Comparison of ENCODE assay signal across 10 cellular contexts in genomic region chr1:942864-943533, GRCh38. TPM values are rescaled to one million over a fixed set of nuclear protein-coding genes. Genes with fewer than 3 reads are reported as not detected.
DNase-seq lines count a peak whose midpoint lies in the region; ATAC-seq, FAIRE-seq and TF ChIP-seq lines count a peak whose summit lies in the region.
"Had no signal": no experiment of that assay in that cellular context is flagged by ENCODE, and none has a peak within 500 bp of the region (broad histone marks: within the 10 kb centered on the region; RNA-seq: fewer than 3 reads in every experiment).

No MANE protein-coding gene starts in this region.

- H3K4me2 ChIP-seq in mammary epithelial cell (ENCODE audit: insufficient read depth, low read depth, low read length): no peak overlapping the region
- H3K4me2 ChIP-seq in HepG2 (ENCODE audit: low read depth, low read length): no peak overlapping the region

- H3K9me3 ChIP-seq in breast epithelium (no peaks in the 10 kb centered on the region), mammary epithelial cell (replicated peaks; ENCODE audit: insufficient read depth, low read length) (no peaks in the 10 kb centered on the region), HepG2 (ENCODE audit: low read length) (no peaks in the 10 kb centered on the region), vagina (no peaks in the 10 kb centered on the region)

- no TSS peak for BruUV-seq in mammary epithelial cell (replicated peaks; lab: Mats Ljungman, UMichigan)
- BruUV-seq in HepG2 (replicated peaks; lab: Mats Ljungman, UMichigan): no TSS peak

- TF ChIP-seq POLR2A in breast epithelium (IDR thresholded peaks at IDR 0.05) (no peak), HepG2 (IDR thresholded peaks at IDR 0.05; ENCODE audit: insufficient read depth in 1 of 2, low read depth in 2 of 2, low read length in 2 of 2) (no peak), vagina (IDR thresholded peaks at IDR 0.05) (no peak)

- peaks cover 13 to 42% of the 10 kb centered on the region in 2 donors for H3K27me3 ChIP-seq in breast epithelium
- peaks cover 26% of the 10 kb centered on the region for H3K27me3 ChIP-seq in mammary epithelial cell (ENCODE audit: insufficient read depth, low read length)
- H3K27me3 ChIP-seq in HepG2 (ENCODE audit: control insufficient read depth in 1 of 2, insufficient read depth in 2 of 2, low read length in 2 of 2): peaks cover 14 to 31% of the 10 kb centered on the region in 2 experiments
- H3K27me3 ChIP-seq in vagina: peaks cover 6% of the 10 kb centered on the region

- H3K36me3 ChIP-seq in breast epithelium: peaks cover 6% of the 10 kb centered on the region
- peaks cover 8% of the 10 kb centered on the region for H3K36me3 ChIP-seq in mammary epithelial cell (ENCODE audit: insufficient read depth, low read length)
- peaks cover 11 to 23% of the 10 kb centered on the region in 2 experiments; a peak in 4 of 5 replicates for H3K36me3 ChIP-seq in HepG2 (replicated peaks in 1 of 2; ENCODE audit: control insufficient read depth in 1 of 2, insufficient read depth in 2 of 2, low read length in 2 of 2)
- H3K36me3 ChIP-seq in vagina: peaks cover 0 to 10% of the 10 kb centered on the region in 2 donors

- peak overlapping the region in 2 of 3 donors; percentile 43 to 70 for H3K4me3 ChIP-seq in breast epithelium
- H3K4me3 ChIP-seq in mammary epithelial cell (replicated peaks in 1 of 3; ENCODE audit: insufficient read depth in 1 of 3, low read depth in 2 of 3, low read length in 3 of 3): no peak overlapping the region
- peak overlapping the region; percentile 39 for H3K4me3 ChIP-seq in astrocyte of the spinal cord (ENCODE audit: low read depth, low read length)
- no peak overlapping the region for H3K4me3 ChIP-seq in HepG2 (replicated peaks in 1 of 3; ENCODE audit: insufficient read depth in 1 of 3, low read depth in 2 of 3, low read length in 3 of 3)
- peak overlapping the region in 1 of 2 donors; percentile 59 for H3K4me3 ChIP-seq in vagina

- POLR2A ChIA-PET in HepG2 (lab: Yijun Ruan, JAX): interaction anchor here (0.6 kb wide), 1 partner anchor 16 kb away, joined by 4 read pairs; the partner anchor contains the start of gene NOC2L

- no peaks in the 10 kb centered on the region for H3K79me2 ChIP-seq in mammary epithelial cell (ENCODE audit: insufficient read depth, low read length)
- H3K79me2 ChIP-seq in HepG2 (ENCODE audit: insufficient read depth, low read length): no peaks in the 10 kb centered on the region

- FAIRE-seq in HepG2 (lab: Jason Lieb, UNC): no peak

- H2AFZ ChIP-seq in mammary epithelial cell (ENCODE audit: low read depth, low read length) (no peak overlapping the region), HepG2 (ENCODE audit: low read length) (no peak overlapping the region)

- TF ChIP-seq CTCF in breast epithelium (IDR thresholded peaks at IDR 0.05) (no peak), mammary epithelial cell (conservative IDR thresholded peaks at IDR 0.05 in 1 of 2, IDR thresholded peaks at IDR 0.05 in 1 of 2; ENCODE audit: extremely low read depth in 1 of 2, insufficient read depth in 1 of 2, low read depth in 1 of 2, low read length in 2 of 2) (no peak), astrocyte of the spinal cord (IDR thresholded peaks at IDR 0.05; ENCODE audit: low read depth, low read length) (no peak), HepG2 (CRISPR knock-in tag; IDR thresholded peaks at IDR 0.05) (no peak), vagina (IDR thresholded peaks at IDR 0.05) (no peak)

- peaks cover 7% of the 10 kb centered on the region for H4K20me1 ChIP-seq in mammary epithelial cell (ENCODE audit: insufficient read depth, low read length)
- H4K20me1 ChIP-seq in HepG2 (ENCODE audit: insufficient read depth, low read length): 0 out of 2 replicates have a peak, but pooled peaks cover 5% of the 10 kb centered on the region

- TF ChIP-seq EP300 in HepG2 (IDR thresholded peaks at IDR 0.05; ENCODE audit: low read depth in 2 of 2, low read length in 2 of 2): no peak
- no peak for TF ChIP-seq EP300 in HepG2 (CRISPR knock-in tag; IDR thresholded peaks at IDR 0.05; ENCODE audit: borderline replicate concordance)

- H3K27ac ChIP-seq in breast epithelium: peak overlapping the region in 1 of 2 donors; percentile 61
- no peak overlapping the region for H3K27ac ChIP-seq in mammary epithelial cell (ENCODE audit: insufficient read depth, low read depth, low read length)
- no peak overlapping the region for H3K27ac ChIP-seq in HepG2 (ENCODE audit: extremely low read length, insufficient read depth, low read length)
- peak overlapping the region; percentile 72 for H3K27ac ChIP-seq in vagina

- CTCF ChIA-PET in mammary epithelial cell (lab: Charles Lee; ENCODE audit: low non-redundant PET) (no interaction called here), HepG2 (lab: Yijun Ruan, JAX; ENCODE audit: low intra/inter-chr PET ratio, low total read pairs) (no interaction called here)

- in situ Hi-C loops in mammary epithelial cell (cut with MboI; ENCODE audit: low sequenced_read_pairs in 2 of 2) (no loop called here), astrocyte of the spinal cord (cut with HindIII; ENCODE audit: low sequenced_read_pairs) (no loop called here), HepG2 (cut with HindIII; ENCODE audit: extremely low pct_ligation_motif_present, low pct_unique_long_range_greater_than_20kb) (no loop called here)

- TF ChIP-seq RAD21 in HepG2 (CRISPR knock-in tag; IDR thresholded peaks at IDR 0.05): no peak

- dilution Hi-C loops in mammary epithelial cell (cut with HindIII; ENCODE audit: low sequenced_read_pairs): no loop called here

- ATAC-seq in HepG2 (no peak), GM21526 (IDR thresholded peaks at IDR 0.05; ENCODE audit: low FRiP score, unreplicated experiment) (no peak)

- H3K9ac ChIP-seq in mammary epithelial cell (ENCODE audit: insufficient read depth, low read length) (no peak overlapping the region), HepG2 (ENCODE audit: insufficient read depth, low read depth, low read length) (no peak overlapping the region)

- DNase-seq in breast epithelium (ENCODE audit: low spot score in 2 of 2) (no peak), mammary epithelial cell (no peak), astrocyte of the spinal cord (ENCODE audit: low read depth, low spot score) (peak; percentile 79), HepG2 (ENCODE audit: low spot score) (no peak), vagina (ENCODE audit: extremely low spot score in 2 of 2) (no peak), DMS114 treated with DMSO at 0.1 percent for 48 hours (lab: John Stamatoyannopoulos, UW; ENCODE audit: unreplicated experiment) (no peak), cerebellar nuclear complex (lab: John Stamatoyannopoulos, UW) (no peak)
- DNase-seq: NCI-H446 had no signal

- H3K4me1 ChIP-seq in breast epithelium (peaks cover 20 to 27% of the 10 kb centered on the region in 2 donors), mammary epithelial cell (ENCODE audit: insufficient read depth, low read length) (peaks cover 22% of the 10 kb centered on the region), HepG2 (ENCODE audit: insufficient read depth, low read length) (peaks cover 32% of the 10 kb centered on the region), vagina (peaks cover 41% of the 10 kb centered on the region)

- intact Hi-C loops in breast epithelium (cut with DNase I; ENCODE audit: low total_unique reads): no loop called here
- intact Hi-C loops in mammary epithelial cell (cut with micrococcal nuclease): no loop called here
- intact Hi-C loops in HepG2 (cut with micrococcal nuclease; ENCODE audit: unreplicated experiment): no loop called here
- intact Hi-C loops in vagina (cut with DNase I): no loop called here

- 51% methylated on average over 7 of the region's 27 CpGs for WGBS in mammary epithelial cell (ENCODE audit: low coverage, missing lambda C conversion rate)
- 97% methylated on average over 10 of the region's 27 CpGs for WGBS in HepG2 (ENCODE audit: low lambda C conversion rate)

RNA-seq across cellular contexts. Expression of gene NOC2L, which starts 16.1 kb away (rescaled TPM):
- 10 to 100 TPM; 36.2 to 38.7 (median 38.2) TPM for total RNA-seq in breast epithelium
- total RNA-seq in mammary epithelial cell: 100 to 1,000 TPM in 1 of 2 donors, 10 to 100 TPM in 1; 62.0 to 124 TPM
- 84.6 TPM for polyA plus RNA-seq in mammary epithelial cell
- polyA minus RNA-seq in mammary epithelial cell: 96.0 TPM
- total RNA-seq in HepG2 (2016; rRNA removed; fragmentation: Illumina TruSeq; extraction: Trizol): 91.6 and 103 TPM in 2 replicates
- 14.1 and 16.1 TPM in 2 replicates for total RNA-seq in HepG2 (2016; cell fraction: cytosol; rRNA removed; fragmentation: Illumina TruSeq; extraction: Trizol; ENCODE audit: low read depth)
- 81.2 and 109 TPM in 2 replicates for total RNA-seq in HepG2 (2016; cell fraction: insoluble cytoplasmic fraction; rRNA removed; fragmentation: Illumina TruSeq; extraction: Trizol)
- total RNA-seq in HepG2 (2016; cell fraction: membrane; rRNA removed; fragmentation: Illumina TruSeq; extraction: Trizol): 22.9 and 27.1 TPM in 2 replicates
- total RNA-seq in HepG2 (2016; cell fraction: nucleus; rRNA removed; fragmentation: Illumina TruSeq; extraction: Trizol): 53.2 and 63.8 TPM in 2 replicates
- 32.0 and 40.5 TPM in 2 replicates for polyA plus RNA-seq in HepG2 (2011; rRNA removed)
- polyA plus RNA-seq in HepG2 (2011; cell fraction: cytosol; rRNA removed): 33.6 and 44.6 TPM in 2 replicates
- polyA plus RNA-seq in HepG2 (2011; cell fraction: nucleus; rRNA removed): 85.2 and 96.0 TPM in 2 replicates
- polyA plus RNA-seq in HepG2 (2012): 41.8 and 44.3 TPM in 2 replicates
- polyA plus RNA-seq in HepG2 (2016; cell fraction: cytosol; fragmentation: Illumina TruSeq; extraction: Trizol; ENCODE audit: low read depth): 5.1 and 6.4 TPM in 2 replicates
- polyA plus RNA-seq in HepG2 (2016; cell fraction: insoluble cytoplasmic fraction; fragmentation: Illumina TruSeq; extraction: Trizol; ENCODE audit: low read depth): 69.1 and 81.1 TPM in 2 replicates
- 9.8 and 11.1 TPM in 2 replicates for polyA plus RNA-seq in HepG2 (2016; cell fraction: membrane; fragmentation: Illumina TruSeq; extraction: Trizol; ENCODE audit: low read depth)
- polyA plus RNA-seq in HepG2 (2016; cell fraction: nucleus; fragmentation: Illumina TruSeq; extraction: Trizol; ENCODE audit: insufficient read depth, low read depth): 108 and 110 TPM in 2 replicates
- 118 and 166 TPM in 2 replicates for polyA minus RNA-seq in HepG2 (2011; rRNA and poly(A)+ RNA removed; ENCODE audit: low replicate concordance)
- 43.1 and 44.0 TPM in 2 replicates for polyA minus RNA-seq in HepG2 (2011; cell fraction: cytosol; rRNA and poly(A)+ RNA removed)
- 18.8 and 20.1 TPM in 2 replicates for polyA minus RNA-seq in HepG2 (2011; cell fraction: nucleus; rRNA and poly(A)+ RNA removed)
- 42.5 TPM for total RNA-seq in vagina

RNA-seq across cellular contexts. Expression of gene KLHL17, which starts 17.4 kb away (rescaled TPM):
- total RNA-seq in breast epithelium: 10 to 100 TPM in 1 of 3 donors, 1 to 10 TPM in 2; 5.4 to 18.0 (median 10.0) TPM
- 10 to 100 TPM in 1 of 2 donors, 1 to 10 TPM in 1; 4.3 to 18.9 TPM for total RNA-seq in mammary epithelial cell
- 12.4 TPM for polyA plus RNA-seq in mammary epithelial cell
- 1.4 TPM for polyA minus RNA-seq in mammary epithelial cell
- 2.8 and 9.3 TPM in 2 replicates for total RNA-seq in HepG2 (2016; rRNA removed; fragmentation: Illumina TruSeq; extraction: Trizol)
- 4.5 and 5.0 TPM in 2 replicates for total RNA-seq in HepG2 (2016; cell fraction: cytosol; rRNA removed; fragmentation: Illumina TruSeq; extraction: Trizol; ENCODE audit: low read depth)
- 2.4 and 10.3 TPM in 2 replicates for total RNA-seq in HepG2 (2016; cell fraction: insoluble cytoplasmic fraction; rRNA removed; fragmentation: Illumina TruSeq; extraction: Trizol)
- total RNA-seq in HepG2 (2016; cell fraction: membrane; rRNA removed; fragmentation: Illumina TruSeq; extraction: Trizol): 2.6 and 2.8 TPM in 2 replicates
- total RNA-seq in HepG2 (2016; cell fraction: nucleus; rRNA removed; fragmentation: Illumina TruSeq; extraction: Trizol): 14.8 and 15.9 TPM in 2 replicates
- 24.7 and 31.4 TPM in 2 replicates for polyA plus RNA-seq in HepG2 (2011; rRNA removed)
- polyA plus RNA-seq in HepG2 (2011; cell fraction: cytosol; rRNA removed): 6.8 and 12.3 TPM in 2 replicates
- 590 and 778 TPM in 2 replicates for polyA plus RNA-seq in HepG2 (2011; cell fraction: nucleus; rRNA removed)
- 11.7 and 19.1 TPM in 2 replicates for polyA plus RNA-seq in HepG2 (2012)
- 1.1 and 1.3 TPM in 2 replicates for polyA plus RNA-seq in HepG2 (2016; cell fraction: cytosol; fragmentation: Illumina TruSeq; extraction: Trizol; ENCODE audit: low read depth)
- 3.4 and 3.7 TPM in 2 replicates for polyA plus RNA-seq in HepG2 (2016; cell fraction: insoluble cytoplasmic fraction; fragmentation: Illumina TruSeq; extraction: Trizol; ENCODE audit: low read depth)
- 1.9 and 2.4 TPM in 2 replicates for polyA plus RNA-seq in HepG2 (2016; cell fraction: membrane; fragmentation: Illumina TruSeq; extraction: Trizol; ENCODE audit: low read depth)
- polyA plus RNA-seq in HepG2 (2016; cell fraction: nucleus; fragmentation: Illumina TruSeq; extraction: Trizol; ENCODE audit: insufficient read depth, low read depth): 71.9 and 74.8 TPM in 2 replicates
- 4.3 and 19.5 TPM in 2 replicates for polyA minus RNA-seq in HepG2 (2011; rRNA and poly(A)+ RNA removed; ENCODE audit: low replicate concordance)
- polyA minus RNA-seq in HepG2 (2011; cell fraction: cytosol; rRNA and poly(A)+ RNA removed): 4.6 and 4.9 TPM in 2 replicates
- 24.9 and 31.0 TPM in 2 replicates for polyA minus RNA-seq in HepG2 (2011; cell fraction: nucleus; rRNA and poly(A)+ RNA removed)
- 19.6 TPM for total RNA-seq in vagina

RNA-seq across cellular contexts. Expression of gene SAMD11, which starts 19.3 kb away (rescaled TPM):
- total RNA-seq in breast epithelium (10 to 100 TPM in 1 of 3 donors, 1 to 10 TPM in 1, under 1 TPM in 1; 0.16 to 23.0 (median 2.9) TPM), mammary epithelial cell (not detected), HepG2 (2016; rRNA removed; fragmentation: Illumina TruSeq; extraction: Trizol) (0.11 TPM in 1 of 2 replicates, not detected in the other), vagina (33.9 TPM)
- polyA plus RNA-seq in mammary epithelial cell (not detected), HepG2 (2011; rRNA removed) (0.09 TPM in 1 of 2 replicates, not detected in the other)
- not detected for polyA minus RNA-seq in mammary epithelial cell
- not detected in 2 replicates for total RNA-seq in HepG2 (2016; cell fraction: cytosol; rRNA removed; fragmentation: Illumina TruSeq; extraction: Trizol; ENCODE audit: low read depth)
- 0.13 TPM in 1 of 2 replicates, not detected in the other for total RNA-seq in HepG2 (2016; cell fraction: insoluble cytoplasmic fraction; rRNA removed; fragmentation: Illumina TruSeq; extraction: Trizol)
- total RNA-seq in HepG2 (2016; cell fraction: membrane; rRNA removed; fragmentation: Illumina TruSeq; extraction: Trizol): not detected in 2 replicates
- not detected in 2 replicates for total RNA-seq in HepG2 (2016; cell fraction: nucleus; rRNA removed; fragmentation: Illumina TruSeq; extraction: Trizol)
- 0.09 and 0.24 TPM in 2 replicates for polyA plus RNA-seq in HepG2 (2011; cell fraction: cytosol; rRNA removed)
- polyA plus RNA-seq in HepG2 (2011; cell fraction: nucleus; rRNA removed): 0.10 and 0.37 TPM in 2 replicates
- not detected in 2 replicates for polyA plus RNA-seq in HepG2 (2012)
- not detected in 2 replicates for polyA plus RNA-seq in HepG2 (2016; cell fraction: cytosol; fragmentation: Illumina TruSeq; extraction: Trizol; ENCODE audit: low read depth)
- not detected in 2 replicates for polyA plus RNA-seq in HepG2 (2016; cell fraction: insoluble cytoplasmic fraction; fragmentation: Illumina TruSeq; extraction: Trizol; ENCODE audit: low read depth)
- polyA plus RNA-seq in HepG2 (2016; cell fraction: membrane; fragmentation: Illumina TruSeq; extraction: Trizol; ENCODE audit: low read depth): not detected in 2 replicates
- not detected in 2 replicates for polyA plus RNA-seq in HepG2 (2016; cell fraction: nucleus; fragmentation: Illumina TruSeq; extraction: Trizol; ENCODE audit: insufficient read depth, low read depth)
- polyA minus RNA-seq in HepG2 (2011; rRNA and poly(A)+ RNA removed; ENCODE audit: low replicate concordance): 19.7 TPM in 1 of 2 replicates, not detected in the other
- 0.99 and 1.4 TPM in 2 replicates for polyA minus RNA-seq in HepG2 (2011; cell fraction: cytosol; rRNA and poly(A)+ RNA removed)
- 1.2 TPM in 1 of 2 replicates, not detected in the other for polyA minus RNA-seq in HepG2 (2011; cell fraction: nucleus; rRNA and poly(A)+ RNA removed)

RNA-seq across cellular contexts. Expression of gene PLEKHN1, which starts 23.3 kb away (rescaled TPM):
- total RNA-seq in breast epithelium (1 to 10 TPM in 2 of 3 donors, under 1 TPM in 1; 0.16 to 2.8 (median 1.6) TPM), mammary epithelial cell (10 to 100 TPM in 1 of 2 donors, 1 to 10 TPM in 1; 4.8 to 28.6 TPM), HepG2 (2016; rRNA removed; fragmentation: Illumina TruSeq; extraction: Trizol) (0.21 and 0.42 TPM in 2 replicates), vagina (15.2 TPM)
- polyA plus RNA-seq in mammary epithelial cell (4.6 TPM), HepG2 (2011; rRNA removed) (0.58 and 0.59 TPM in 2 replicates)
- polyA minus RNA-seq in mammary epithelial cell: 9.7 TPM
- total RNA-seq in HepG2 (2016; cell fraction: cytosol; rRNA removed; fragmentation: Illumina TruSeq; extraction: Trizol; ENCODE audit: low read depth): not detected in 2 replicates
- 0.31 and 0.48 TPM in 2 replicates for total RNA-seq in HepG2 (2016; cell fraction: insoluble cytoplasmic fraction; rRNA removed; fragmentation: Illumina TruSeq; extraction: Trizol)
- 0.15 and 0.17 TPM in 2 replicates for total RNA-seq in HepG2 (2016; cell fraction: membrane; rRNA removed; fragmentation: Illumina TruSeq; extraction: Trizol)
- 0.59 and 0.63 TPM in 2 replicates for total RNA-seq in HepG2 (2016; cell fraction: nucleus; rRNA removed; fragmentation: Illumina TruSeq; extraction: Trizol)
- polyA plus RNA-seq in HepG2 (2011; cell fraction: cytosol; rRNA removed): 0.13 and 0.23 TPM in 2 replicates
- polyA plus RNA-seq in HepG2 (2011; cell fraction: nucleus; rRNA removed): 13.2 and 15.5 TPM in 2 replicates
- polyA plus RNA-seq in HepG2 (2012): 0.51 and 0.55 TPM in 2 replicates
- 0.05 and 0.09 TPM in 2 replicates for polyA plus RNA-seq in HepG2 (2016; cell fraction: cytosol; fragmentation: Illumina TruSeq; extraction: Trizol; ENCODE audit: low read depth)
- polyA plus RNA-seq in HepG2 (2016; cell fraction: insoluble cytoplasmic fraction; fragmentation: Illumina TruSeq; extraction: Trizol; ENCODE audit: low read depth): 0.29 and 0.48 TPM in 2 replicates
- polyA plus RNA-seq in HepG2 (2016; cell fraction: membrane; fragmentation: Illumina TruSeq; extraction: Trizol; ENCODE audit: low read depth): 0.13 and 0.29 TPM in 2 replicates
- 2.6 and 2.7 TPM in 2 replicates for polyA plus RNA-seq in HepG2 (2016; cell fraction: nucleus; fragmentation: Illumina TruSeq; extraction: Trizol; ENCODE audit: insufficient read depth, low read depth)
- polyA minus RNA-seq in HepG2 (2011; rRNA and poly(A)+ RNA removed; ENCODE audit: low replicate concordance): 0.26 and 0.54 TPM in 2 replicates
- polyA minus RNA-seq in HepG2 (2011; cell fraction: cytosol; rRNA and poly(A)+ RNA removed): 0.53 TPM in 1 of 2 replicates, not detected in the other
- polyA minus RNA-seq in HepG2 (2011; cell fraction: nucleus; rRNA and poly(A)+ RNA removed): 1.8 and 1.9 TPM in 2 replicates

RNA-seq across cellular contexts. Expression of gene PERM1, which starts 38.9 kb away (rescaled TPM):
- 1 to 10 TPM in 1 of 3 donors, under 1 TPM in 1, not detected in 1; 0.33 to 1.9 TPM for total RNA-seq in breast epithelium
- total RNA-seq in mammary epithelial cell: not detected
- polyA plus RNA-seq in mammary epithelial cell: not detected
- not detected for polyA minus RNA-seq in mammary epithelial cell
- total RNA-seq in HepG2 (2016; rRNA removed; fragmentation: Illumina TruSeq; extraction: Trizol): 0.04 TPM in 1 of 2 replicates, not detected in the other
- total RNA-seq in HepG2 (2016; cell fraction: cytosol; rRNA removed; fragmentation: Illumina TruSeq; extraction: Trizol; ENCODE audit: low read depth): not detected in 2 replicates
- not detected in 2 replicates for total RNA-seq in HepG2 (2016; cell fraction: insoluble cytoplasmic fraction; rRNA removed; fragmentation: Illumina TruSeq; extraction: Trizol)
- not detected in 2 replicates for total RNA-seq in HepG2 (2016; cell fraction: membrane; rRNA removed; fragmentation: Illumina TruSeq; extraction: Trizol)
- not detected in 2 replicates for total RNA-seq in HepG2 (2016; cell fraction: nucleus; rRNA removed; fragmentation: Illumina TruSeq; extraction: Trizol)
- polyA plus RNA-seq in HepG2 (2011; rRNA removed): 0.29 and 0.38 TPM in 2 replicates
- polyA plus RNA-seq in HepG2 (2011; cell fraction: cytosol; rRNA removed): 0.17 and 0.32 TPM in 2 replicates
- polyA plus RNA-seq in HepG2 (2011; cell fraction: nucleus; rRNA removed): 2.3 and 2.6 TPM in 2 replicates
- polyA plus RNA-seq in HepG2 (2012): 0.44 TPM in 2 replicates
- not detected in 2 replicates for polyA plus RNA-seq in HepG2 (2016; cell fraction: cytosol; fragmentation: Illumina TruSeq; extraction: Trizol; ENCODE audit: low read depth)
- not detected in 2 replicates for polyA plus RNA-seq in HepG2 (2016; cell fraction: insoluble cytoplasmic fraction; fragmentation: Illumina TruSeq; extraction: Trizol; ENCODE audit: low read depth)
- not detected in 2 replicates for polyA plus RNA-seq in HepG2 (2016; cell fraction: membrane; fragmentation: Illumina TruSeq; extraction: Trizol; ENCODE audit: low read depth)
- not detected in 2 replicates for polyA plus RNA-seq in HepG2 (2016; cell fraction: nucleus; fragmentation: Illumina TruSeq; extraction: Trizol; ENCODE audit: insufficient read depth, low read depth)
- 0.09 and 2.7 TPM in 2 replicates for polyA minus RNA-seq in HepG2 (2011; rRNA and poly(A)+ RNA removed; ENCODE audit: low replicate concordance)
- polyA minus RNA-seq in HepG2 (2011; cell fraction: cytosol; rRNA and poly(A)+ RNA removed): 0.44 and 0.59 TPM in 2 replicates
- 0.99 and 1.2 TPM in 2 replicates for polyA minus RNA-seq in HepG2 (2011; cell fraction: nucleus; rRNA and poly(A)+ RNA removed)
- total RNA-seq in vagina: not detected
- polyA plus RNA-seq: neural cell had no signal

Comparison
In these comparisons a context has a peak if more than half of its experiments do, and no peak if none do; other contexts are left out.
1. H3K4me3 ChIP-seq: peak in breast epithelium (2 of 3) and astrocyte of the spinal cord (single experiment); none in mammary epithelial cell (0 of 3) and HepG2 (0 of 3).